Comparison of ENCODE assay signal across 9 cellular contexts in the genomic region with DNA sequence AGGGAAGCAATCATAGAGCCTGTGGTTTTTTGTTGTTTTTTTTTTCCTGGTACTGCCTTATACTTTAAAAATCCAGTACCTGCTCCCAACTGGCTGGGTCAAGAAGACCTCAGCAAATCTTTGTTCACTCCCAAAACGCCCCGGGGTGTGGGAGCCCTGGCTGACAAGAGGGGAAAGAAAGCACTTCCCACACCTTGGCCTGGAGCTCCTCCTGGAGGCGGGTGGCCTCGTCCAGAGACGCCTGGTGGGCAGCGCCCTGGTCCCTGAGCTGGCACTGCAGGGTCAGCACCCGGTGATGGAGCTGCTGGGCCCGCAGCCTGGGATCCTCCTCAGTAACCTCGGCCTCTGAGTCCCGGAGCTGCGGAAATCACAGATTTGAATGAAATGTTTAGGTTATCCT. TPM values are rescaled to one million over a fixed set of nuclear protein-coding genes. Genes with fewer than 3 reads are reported as not detected.
A peak's percentile ranks its signal among the peaks of the same experiment; 100 is the strongest.
DNase-seq lines count a peak whose midpoint lies in the region; ATAC-seq, FAIRE-seq and TF ChIP-seq lines count a peak whose summit lies in the region.
"Had no signal": no experiment of that assay in that cellular context is flagged by ENCODE, and none has a peak within 500 bp of the region (broad histone marks: within the 10 kb centered on the region; RNA-seq: fewer than 3 reads in every experiment).

No MANE protein-coding gene starts in this region.

- no peak for TF ChIP-seq POLR2A in A549 (IDR thresholded peaks at IDR 0.05; ENCODE audit: low read length)

- 1% methylated on average over 6 of the region's 11 CpGs for WGBS in A549 (ENCODE audit: missing lambda C conversion rate)

- TF ChIP-seq EP300 in A549 (IDR thresholded peaks at IDR 0.05): no peak

- H3K27me3 Mint-ChIP-seq in CD4-positive, alpha-beta T cell: peaks cover 36% of the 10 kb centered on the region

- no peak for FAIRE-seq in A549 (lab: Jason Lieb, UNC)

- no peaks in the 10 kb centered on the region for H3K4me1 ChIP-seq in A549

- H3K27ac ChIP-seq in A549: no peak overlapping the region
- H3K27ac ChIP-seq in CD4-positive, alpha-beta T cell (ENCODE audit: low read depth, low read length): no peak overlapping the region

- no peaks in the 10 kb centered on the region for H3K36me3 Mint-ChIP-seq in CD4-positive, alpha-beta T cell (ENCODE audit: low read depth)
- H3K36me3 Mint-ChIP-seq: IgD-negative memory B cell had no signal

- H3K4me3 Mint-ChIP-seq in CD4-positive, alpha-beta T cell: no peak overlapping the region
- H3K4me3 Mint-ChIP-seq: IgD-negative memory B cell had no signal

- intact Hi-C loops in CD4-positive, alpha-beta T cell (cut with DNase I, micrococcal nuclease): no loop called here

- H3K4me3 ChIP-seq in A549 (no peak overlapping the region), fibroblast of the aortic adventitia (ENCODE audit: low read depth, low read length) (no peak overlapping the region)

- H3K27ac Mint-ChIP-seq in CD4-positive, alpha-beta T cell: no peak overlapping the region
- H3K27ac Mint-ChIP-seq: IgD-negative memory B cell had no signal

- no peaks in the 10 kb centered on the region for H3K27me3 ChIP-seq in CD4-positive, alpha-beta T cell (ENCODE audit: control insufficient read depth, insufficient read depth, low read length)

- peaks cover 9% of the 10 kb centered on the region for H3K9me3 ChIP-seq in A549
- peaks cover 10% of the 10 kb centered on the region for H3K9me3 ChIP-seq in CD4-positive, alpha-beta T cell (ENCODE audit: control insufficient read depth, low read length)

- DNase-seq in A549 (ENCODE audit: low read depth in 1 of 2, low spot score in 1 of 2): peak; percentile 33 to 37
- peak; percentile 18 for DNase-seq in ELR (ENCODE audit: low read depth)
- DNase-seq in NCI-H524 treated with DMSO at 0.1 percent for 48 hours (lab: John Stamatoyannopoulos, UW): peak; percentile 17
- DNase-seq in fibroblast of the aortic adventitia (ENCODE audit: low read depth): no peak
- no peak for DNase-seq in CD4-positive, alpha-beta T cell

- POLR2A ChIA-PET in A549 (lab: Yijun Ruan, JAX): no interaction called here
- POLR2A ChIA-PET in CD4-positive, alpha-beta T cell (lab: Charles Lee): no interaction called here

- TF ChIP-seq CTCF in A549 (IDR thresholded peaks at IDR 0.05) (peak; percentile 23; the same call in 2 of the 3 replicates), fibroblast of the aortic adventitia (IDR thresholded peaks at IDR 0.05; ENCODE audit: insufficient read depth, low read length) (peak; percentile 24)
- no peak for TF ChIP-seq CTCF in CD4-positive, alpha-beta T cell (IDR thresholded peaks at IDR 0.05)

- ATAC-seq in A549: peak; percentile 85 to 91; a peak in 4 of 6 replicates
- no peak for ATAC-seq in CD4-positive, alpha-beta T cell (ENCODE audit: poor library complexity)
- ATAC-seq in GM21723 (IDR thresholded peaks at IDR 0.05; ENCODE audit: unreplicated experiment): no peak
- no peak for ATAC-seq in HG02973 (IDR thresholded peaks at IDR 0.05; ENCODE audit: unreplicated experiment)
- no peak for ATAC-seq in HG02571 (IDR thresholded peaks at IDR 0.05; ENCODE audit: unreplicated experiment)

- H3K9me3 Mint-ChIP-seq in CD4-positive, alpha-beta T cell: peaks cover 8% of the 10 kb centered on the region

- no peaks in the 10 kb centered on the region for H3K4me1 Mint-ChIP-seq in CD4-positive, alpha-beta T cell (ENCODE audit: low read depth)
- H3K4me1 Mint-ChIP-seq: IgD-negative memory B cell had no signal

- H3K4me2 ChIP-seq in A549: no peak overlapping the region

- CTCF ChIA-PET in A549 (lab: Yijun Ruan, JAX): interaction anchor here (0.6 to 4.5 kb wide), 11 partner anchors 14 to 986 kb away, joined by 3 to 20 read pairs (median 4); no protein-coding TSS in a partner anchor
- CTCF ChIA-PET in CD4-positive, alpha-beta T cell (lab: Charles Lee): no interaction called here

- peak; percentile 51 to 69; a peak in 4 of 5 replicates for TF ChIP-seq RAD21 in A549 (conservative IDR thresholded peaks at IDR 0.05 in 1 of 2, IDR thresholded peaks at IDR 0.05 in 1 of 2)

TF ChIP-seq in A549, 52 proteins besides CTCF, POLR2A, EP300 and RAD21:
- TF ChIP-seq, protein P1, sequence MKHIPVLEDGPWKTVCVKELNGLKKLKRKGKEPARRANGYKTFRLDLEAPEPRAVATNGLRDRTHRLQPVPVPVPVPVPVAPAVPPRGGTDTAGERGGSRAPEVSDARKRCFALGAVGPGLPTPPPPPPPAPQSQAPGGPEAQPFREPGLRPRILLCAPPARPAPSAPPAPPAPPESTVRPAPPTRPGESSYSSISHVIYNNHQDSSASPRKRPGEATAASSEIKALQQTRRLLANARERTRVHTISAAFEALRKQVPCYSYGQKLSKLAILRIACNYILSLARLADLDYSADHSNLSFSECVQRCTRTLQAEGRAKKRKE (CRISPR knock-in tag; IDR thresholded peaks at IDR 0.05; ENCODE audit: low read depth): no peak
- TF ChIP-seq, protein P2, sequence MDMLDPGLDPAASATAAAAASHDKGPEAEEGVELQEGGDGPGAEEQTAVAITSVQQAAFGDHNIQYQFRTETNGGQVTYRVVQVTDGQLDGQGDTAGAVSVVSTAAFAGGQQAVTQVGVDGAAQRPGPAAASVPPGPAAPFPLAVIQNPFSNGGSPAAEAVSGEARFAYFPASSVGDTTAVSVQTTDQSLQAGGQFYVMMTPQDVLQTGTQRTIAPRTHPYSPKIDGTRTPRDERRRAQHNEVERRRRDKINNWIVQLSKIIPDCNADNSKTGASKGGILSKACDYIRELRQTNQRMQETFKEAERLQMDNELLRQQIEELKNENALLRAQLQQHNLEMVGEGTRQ (IDR thresholded peaks at IDR 0.05): no peak
- TF ChIP-seq SMC3 (IDR thresholded peaks at IDR 0.05): 0 out of 3 replicates have a peak, but pooled peaks have one; percentile 15

RNA-seq across cellular contexts. Expression of a gene that starts 38.2 kb away (rescaled TPM):
- not detected in 2 replicates for polyA plus RNA-seq in A549 (2011; rRNA removed)
- polyA plus RNA-seq in A549 (2012; cell fraction: cytosol; rRNA removed): not detected in 2 replicates
- not detected in 2 replicates for polyA plus RNA-seq in A549 (2012; cell fraction: nucleus; rRNA removed)
- not detected in 3 replicates for polyA plus RNA-seq in A549 (2017; fragmentation: RNase III; extraction: RNeasy Plus Mini Kit Qiagen cat#74134 plus additional on column Dnase treatment)
- polyA minus RNA-seq in A549 (2011; rRNA and poly(A)+ RNA removed): not detected in 2 replicates
- 0.08 TPM in 1 of 2 replicates, not detected in the other for total RNA-seq in fibroblast of the aortic adventitia (ENCODE audit: low replicate concordance)
- total RNA-seq in CD4-positive, alpha-beta T cell: under 1 TPM; 0.16 to 0.20 TPM
- polyA plus RNA-seq: IgD-negative memory B cell had no signal

Comparison
In these comparisons a context has a peak if more than half of its experiments do, and no peak if none do; other contexts are left out.
1. ATAC-seq: peak in A549 (2 of 2); none in CD4-positive, alpha-beta T cell (single experiment), GM21723 (single experiment), HG02973 (single experiment) and HG02571 (single experiment).
2. DNase-seq: peak in A549 (2 of 2), ELR (single experiment) and NCI-H524 treated with DMSO at 0.1 percent for 48 hours (single experiment); none in fibroblast of the aortic adventitia (single experiment) and CD4-positive, alpha-beta T cell (0 of 10).